16 cellular contexts compared by ENCODE assay signal in genomic region chr11:95121687-95122086, GRCh38.
"Had no signal": no experiment of that assay in that cellular context is flagged by ENCODE, and none has a peak within 500 bp of the region (broad histone marks: within the 10 kb centered on the region; RNA-seq: fewer than 3 reads in every experiment).

No MANE protein-coding gene starts in this region.

- ATAC-seq: activated T-cell treated with anti-CD3 and anti-CD28 coated beads, Interleukin-2, amount 50 U/mL, for 4 hours; gastrocnemius medialis; heart right ventricle; right cardiac atrium; stimulated activated memory B cell treated with anti-CD40 and anti-IgM and Interleukin-4, amounts not matched to agents 10 μg/mL and 1 μg/mL and 100 μg/mL, for 72 hours had no signal

- DNase-seq: activated CD4-positive, alpha-beta memory T cell treated with anti-CD3 and anti-CD28 coated beads for 36 hours; activated CD4-positive, alpha-beta T cell treated with anti-CD3 and anti-CD28 coated beads for 1 hour; activated effector memory CD4-positive, alpha-beta T cell treated with anti-CD3 and anti-CD28 coated beads, Interleukin-2, amount 50 U/mL, for 16 hours; activated T-cell treated with anti-CD3 and anti-CD28 coated beads, Interleukin-2, amount 50 U/mL, for 4 hours; brain microvascular endothelial cell; effector memory CD4-positive, alpha-beta T cell; gastrocnemius medialis; heart right ventricle; left ventricle myocardium inferior; mesenchymal stem cell; occipital lobe; right cardiac atrium; spleen; stimulated activated CD4-positive, alpha-beta T cell treated with anti-CD3 and anti-CD28 coated beads, Interleukin-1b, Interleukin-23, amount 100 ng/mL, for 48 hours; transverse colon had no signal
